Comparison of ENCODE assay signal across 1 cellular context in the genomic region with DNA sequence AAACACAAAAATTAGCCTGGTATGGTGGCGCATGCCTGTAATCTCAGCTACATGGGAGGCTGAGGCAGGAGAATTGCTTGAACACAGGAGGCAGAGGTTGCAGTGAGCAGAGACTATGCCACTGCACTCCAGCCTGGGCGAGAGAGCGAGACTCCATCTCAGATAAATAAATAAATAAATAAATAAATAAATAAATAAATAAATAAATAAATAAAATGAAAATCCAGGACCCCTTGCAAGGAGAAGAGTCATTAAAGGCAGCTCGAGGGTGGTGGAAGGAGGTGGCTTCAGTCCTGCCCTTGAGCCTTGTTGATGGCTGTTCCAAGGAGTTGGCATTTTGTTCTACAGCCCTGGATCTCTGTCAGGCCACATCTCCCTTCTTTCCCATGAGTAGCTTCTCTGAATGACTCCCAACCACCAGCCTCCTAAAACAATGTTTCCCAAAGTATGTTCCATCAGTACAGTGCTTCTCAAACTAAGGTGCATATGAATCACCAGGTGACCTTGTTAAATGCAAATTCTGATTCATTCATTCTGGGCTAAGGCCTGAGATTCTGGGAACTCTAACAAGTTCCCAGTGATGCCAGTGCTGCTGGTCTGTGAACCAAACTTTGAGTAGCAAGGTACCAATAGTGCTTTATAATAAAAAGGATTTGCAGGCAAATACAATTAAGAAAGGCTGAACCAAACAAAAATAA.
TF ChIP-seq lines count a peak whose summit lies in the region.

No MANE protein-coding gene starts in this region.

TF ChIP-seq in HepG2, 621 proteins besides CTCF, POLR2A, EP300 and RAD21 (continued from another document):
- TF ChIP-seq UBTF (CRISPR knock-in tag; IDR thresholded peaks at IDR 0.05) (no peak), ZSCAN29 (CRISPR knock-in tag; conservative IDR thresholded peaks at IDR 0.05) (no peak), NKX3-1 (CRISPR knock-in tag; IDR thresholded peaks at IDR 0.05) (no peak), HNRNPLL (IDR thresholded peaks at IDR 0.05; ENCODE audit: low read depth, low read length, poor library complexity, severe bottlenecking) (no peak), NR0B2 (CRISPR knock-in tag; IDR thresholded peaks at IDR 0.05) (no peak), KMT2A (CRISPR knock-in tag; IDR thresholded peaks at IDR 0.05) (no peak), NBN (conservative IDR thresholded peaks at IDR 0.05) (no peak), ZNF660 (CRISPR knock-in tag; IDR thresholded peaks at IDR 0.05; ENCODE audit: borderline replicate concordance, low read depth) (no peak)
